1 cellular context compared by ENCODE assay signal in genomic region chr11:63877658-63878241, GRCh38.
TF ChIP-seq lines count a peak whose summit lies in the region.

No MANE protein-coding gene starts in this region.

TF ChIP-seq in H1, 55 proteins besides CTCF, POLR2A, EP300 and RAD21:
- no peak for TF ChIP-seq NANOG (IDR thresholded peaks at IDR 0.05; ENCODE audit: insufficient read depth, low read depth, low read length, poor library complexity, severe bottlenecking)
- no peak for TF ChIP-seq RNF2 (IDR thresholded peaks at IDR 0.05; ENCODE audit: borderline replicate concordance, low read depth, low read length, missing control alignments, poor library complexity, severe bottlenecking)
- no peak for TF ChIP-seq CEBPB (IDR thresholded peaks at IDR 0.05; ENCODE audit: low read depth, low read length)
- TF ChIP-seq BACH1 (IDR thresholded peaks at IDR 0.05; ENCODE audit: low read length) = no peak
- TF ChIP-seq SIX5 (IDR thresholded peaks at IDR 0.05; ENCODE audit: low read depth, low read length) = no peak
- no peak for TF ChIP-seq PHF8 (conservative IDR thresholded peaks at IDR 0.05; ENCODE audit: low read depth, low read length)
- no peak for TF ChIP-seq YY1 (IDR thresholded peaks at IDR 0.05; ENCODE audit: low read depth, low read length)
- TF ChIP-seq CHD2 (IDR thresholded peaks at IDR 0.05; ENCODE audit: low read length) = no peak
- no peak for TF ChIP-seq CHD1 (IDR thresholded peaks at IDR 0.05; ENCODE audit: low read depth, low read length)
- TF ChIP-seq SP2 (IDR thresholded peaks at IDR 0.05; ENCODE audit: low read length) = no peak
- TF ChIP-seq KDM4A (IDR thresholded peaks at IDR 0.05; ENCODE audit: low read depth, low read length, severe bottlenecking) = no peak
- TF ChIP-seq TAF7 (optimal IDR thresholded peaks at IDR 0.05; ENCODE audit: borderline replicate concordance, low read depth, low read length) = no peak
- no peak for TF ChIP-seq BCL11A (IDR thresholded peaks at IDR 0.05; ENCODE audit: low read depth in 2 of 2, low read length in 2 of 2)
- TF ChIP-seq, protein P1, sequence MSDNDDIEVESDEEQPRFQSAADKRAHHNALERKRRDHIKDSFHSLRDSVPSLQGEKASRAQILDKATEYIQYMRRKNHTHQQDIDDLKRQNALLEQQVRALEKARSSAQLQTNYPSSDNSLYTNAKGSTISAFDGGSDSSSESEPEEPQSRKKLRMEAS (IDR thresholded peaks at IDR 0.05) = no peak
- TF ChIP-seq KDM1A (IDR thresholded peaks at IDR 0.05; ENCODE audit: borderline replicate concordance, low read length) = no peak
- TF ChIP-seq POLR2AphosphoS5 (IDR thresholded peaks at IDR 0.05; ENCODE audit: low read depth, low read length) = no peak
- no peak for TF ChIP-seq RFX5 (IDR thresholded peaks at IDR 0.05; ENCODE audit: borderline replicate concordance, low read depth, low read length)
- no peak for TF ChIP-seq TAF1 (IDR thresholded peaks at IDR 0.05; ENCODE audit: low read depth, low read length)
- TF ChIP-seq, protein P2, sequence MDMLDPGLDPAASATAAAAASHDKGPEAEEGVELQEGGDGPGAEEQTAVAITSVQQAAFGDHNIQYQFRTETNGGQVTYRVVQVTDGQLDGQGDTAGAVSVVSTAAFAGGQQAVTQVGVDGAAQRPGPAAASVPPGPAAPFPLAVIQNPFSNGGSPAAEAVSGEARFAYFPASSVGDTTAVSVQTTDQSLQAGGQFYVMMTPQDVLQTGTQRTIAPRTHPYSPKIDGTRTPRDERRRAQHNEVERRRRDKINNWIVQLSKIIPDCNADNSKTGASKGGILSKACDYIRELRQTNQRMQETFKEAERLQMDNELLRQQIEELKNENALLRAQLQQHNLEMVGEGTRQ (IDR thresholded peaks at IDR 0.05; ENCODE audit: low read length) = no peak
